Comparison of ENCODE assay signal across 8 cellular contexts in the genomic region with DNA sequence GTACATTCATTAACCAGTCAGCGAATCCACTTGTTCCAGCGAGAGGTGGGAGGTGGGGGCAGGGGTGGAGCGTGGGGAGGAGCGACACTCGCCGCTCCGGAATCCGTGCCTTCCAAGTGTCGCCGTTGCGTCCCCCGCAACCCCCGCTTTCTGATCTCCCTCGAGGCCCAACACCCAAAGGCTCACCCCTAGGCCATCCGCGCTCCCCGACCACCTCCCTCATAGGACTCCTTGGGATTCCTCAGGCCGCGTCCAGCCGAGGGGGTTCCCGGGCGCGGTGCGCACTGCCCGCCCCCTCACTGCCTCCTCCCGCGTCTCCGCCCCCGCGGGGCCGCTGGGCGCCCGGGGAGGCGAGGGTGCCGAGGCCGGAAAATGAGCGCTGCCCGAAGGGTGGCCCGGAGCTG.
DNase-seq lines count a peak whose midpoint lies in the region; ATAC-seq, FAIRE-seq and TF ChIP-seq lines count a peak whose summit lies in the region.
"Had no signal": no experiment of that assay in that cellular context is flagged by ENCODE, and none has a peak within 500 bp of the region (broad histone marks: within the 10 kb centered on the region; RNA-seq: fewer than 3 reads in every experiment).

No MANE protein-coding gene starts in this region.

- H3K4me3 ChIP-seq in HUES48 (ENCODE audit: low read depth, low read length) (peak overlapping the region; percentile 64), iPS-18c (ENCODE audit: insufficient read depth, low read depth, low read length) (peak overlapping the region; percentile 60)

- no peaks in the 10 kb centered on the region for H3K36me3 ChIP-seq in HUES48 (ENCODE audit: control insufficient read depth, insufficient read depth, low read length)

- peaks cover 7% of the 10 kb centered on the region; the same call in 1 of the 2 replicates for H3K9me3 ChIP-seq in HUES48 (ENCODE audit: control insufficient read depth, insufficient read depth, low read length)
- H3K9me3 ChIP-seq in iPS-18c (ENCODE audit: control insufficient read depth, insufficient read depth, low read length): peaks cover 5% of the 10 kb centered on the region

- H3K4me3 Mint-ChIP-seq in activated T-helper 17 cell treated with anti-CD3 and anti-CD28 coated beads, Interleukin-2, amount 50 U/mL, for 72 hours: peak overlapping the region; percentile 43

- H3K9me3 Mint-ChIP-seq in activated T-helper 17 cell treated with anti-CD3 and anti-CD28 coated beads, Interleukin-2, amount 50 U/mL, for 72 hours: peaks cover 10% of the 10 kb centered on the region

- no peak overlapping the region for H3K27ac ChIP-seq in HUES48 (ENCODE audit: low read depth, low read length)

- no peak for TF ChIP-seq POLR2A in GM12891 (IDR thresholded peaks at IDR 0.05; ENCODE audit: low read depth, low read length)

- DNase-seq in stimulated activated naive CD8-positive, alpha-beta T cell treated with anti-CD3 and anti-CD28 coated beads, Interleukin-15, Interleukin-2, amounts not matched to agents 100 U/mL and 50 U/mL, for 24 hours: peak; percentile 13
- no peak for DNase-seq in NCI-H526 treated with DMSO at 0.1 percent for 48 hours (lab: John Stamatoyannopoulos, UW)
- DNase-seq in GM12891 (ENCODE audit: insufficient read length, low spot score): no peak
- DNase-seq in SIG-M5 (lab: John Stamatoyannopoulos, UW): no peak

- H3K27me3 Mint-ChIP-seq in activated T-helper 17 cell treated with anti-CD3 and anti-CD28 coated beads, Interleukin-2, amount 50 U/mL, for 72 hours: peaks cover 62% of the 10 kb centered on the region

- no peak overlapping the region for H3K9ac ChIP-seq in HUES48 (ENCODE audit: low read depth, low read length)

- ATAC-seq in activated T-helper 17 cell treated with anti-CD3 and anti-CD28 coated beads, Interleukin-2, amount 50 U/mL, for 72 hours (replicated peaks): no peak
- peak; percentile 5 for ATAC-seq in stimulated activated naive CD8-positive, alpha-beta T cell treated with anti-CD3 and anti-CD28 coated beads, Interleukin-15, Interleukin-2, amounts not matched to agents 100 U/mL and 50 U/mL, for 24 hours

- peaks cover 33% of the 10 kb centered on the region for H3K4me1 ChIP-seq in HUES48 (ENCODE audit: control insufficient read depth, insufficient read depth, low read length)

- H3K27ac Mint-ChIP-seq in activated T-helper 17 cell treated with anti-CD3 and anti-CD28 coated beads, Interleukin-2, amount 50 U/mL, for 72 hours: no peak overlapping the region

- peaks cover 74% of the 10 kb centered on the region for H3K27me3 ChIP-seq in HUES48 (ENCODE audit: control insufficient read depth, insufficient read depth, low read length)

- FAIRE-seq in GM12891 (lab: Jason Lieb, UNC): no peak
- FAIRE-seq: frontal cortex had no signal

- no peaks in the 10 kb centered on the region for H3K36me3 Mint-ChIP-seq in activated T-helper 17 cell treated with anti-CD3 and anti-CD28 coated beads, Interleukin-2, amount 50 U/mL, for 72 hours (ENCODE audit: low read depth)

- H3K4me1 Mint-ChIP-seq in activated T-helper 17 cell treated with anti-CD3 and anti-CD28 coated beads, Interleukin-2, amount 50 U/mL, for 72 hours: no peaks in the 10 kb centered on the region

TF ChIP-seq in GM12891, 5 proteins besides CTCF, POLR2A, EP300 and RAD21:
- TF ChIP-seq SPI1 (IDR thresholded peaks at IDR 0.05; ENCODE audit: low read depth, low read length) (no peak), PAX5 (IDR thresholded peaks at IDR 0.05; ENCODE audit: insufficient read depth, low read length, severe bottlenecking) (no peak)
TF ChIP-seq in GM12891: peak in this region for 0.
